In the genomic region with DNA sequence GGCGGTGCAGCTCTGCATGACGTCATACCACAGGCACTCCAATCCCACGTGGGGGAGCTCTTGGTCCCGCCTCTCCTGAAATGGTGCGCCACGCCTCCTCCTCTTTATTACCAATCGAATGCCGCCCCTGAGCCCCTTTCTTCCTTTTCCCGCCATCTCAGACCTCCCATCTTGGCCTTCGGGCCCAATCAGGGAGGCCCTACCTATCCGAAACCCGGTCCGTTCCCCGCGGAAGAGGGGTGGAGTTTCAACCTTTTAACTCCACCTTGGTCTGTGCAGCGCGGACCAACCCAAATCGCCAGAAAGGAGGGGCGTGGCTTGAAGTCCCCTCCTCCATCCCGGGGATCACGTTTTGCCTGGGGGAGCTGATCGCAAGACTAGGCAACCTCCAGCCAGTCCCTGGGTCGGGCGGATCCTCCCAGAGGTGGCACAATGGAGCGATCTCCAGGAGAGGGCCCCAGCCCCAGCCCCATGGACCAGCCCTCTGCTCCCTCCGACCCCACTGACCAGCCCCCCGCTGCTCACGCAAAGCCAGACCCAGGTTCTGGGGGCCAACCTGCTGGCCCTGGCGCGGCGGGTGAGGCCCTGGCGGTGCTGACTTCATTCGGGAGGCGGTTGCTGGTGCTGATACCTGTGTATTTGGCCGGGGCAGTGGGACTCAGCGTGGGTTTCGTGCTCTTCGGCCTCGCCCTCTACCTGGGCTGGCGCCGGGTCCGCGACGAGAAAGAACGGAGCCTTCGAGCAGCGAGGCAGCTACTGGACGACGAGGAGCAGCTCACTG, we compare ENCODE assay signal across 8 cellular contexts.
DNase-seq lines count a peak whose midpoint lies in the region; ATAC-seq and TF ChIP-seq lines count a peak whose summit lies in the region.

A gene with protein sequence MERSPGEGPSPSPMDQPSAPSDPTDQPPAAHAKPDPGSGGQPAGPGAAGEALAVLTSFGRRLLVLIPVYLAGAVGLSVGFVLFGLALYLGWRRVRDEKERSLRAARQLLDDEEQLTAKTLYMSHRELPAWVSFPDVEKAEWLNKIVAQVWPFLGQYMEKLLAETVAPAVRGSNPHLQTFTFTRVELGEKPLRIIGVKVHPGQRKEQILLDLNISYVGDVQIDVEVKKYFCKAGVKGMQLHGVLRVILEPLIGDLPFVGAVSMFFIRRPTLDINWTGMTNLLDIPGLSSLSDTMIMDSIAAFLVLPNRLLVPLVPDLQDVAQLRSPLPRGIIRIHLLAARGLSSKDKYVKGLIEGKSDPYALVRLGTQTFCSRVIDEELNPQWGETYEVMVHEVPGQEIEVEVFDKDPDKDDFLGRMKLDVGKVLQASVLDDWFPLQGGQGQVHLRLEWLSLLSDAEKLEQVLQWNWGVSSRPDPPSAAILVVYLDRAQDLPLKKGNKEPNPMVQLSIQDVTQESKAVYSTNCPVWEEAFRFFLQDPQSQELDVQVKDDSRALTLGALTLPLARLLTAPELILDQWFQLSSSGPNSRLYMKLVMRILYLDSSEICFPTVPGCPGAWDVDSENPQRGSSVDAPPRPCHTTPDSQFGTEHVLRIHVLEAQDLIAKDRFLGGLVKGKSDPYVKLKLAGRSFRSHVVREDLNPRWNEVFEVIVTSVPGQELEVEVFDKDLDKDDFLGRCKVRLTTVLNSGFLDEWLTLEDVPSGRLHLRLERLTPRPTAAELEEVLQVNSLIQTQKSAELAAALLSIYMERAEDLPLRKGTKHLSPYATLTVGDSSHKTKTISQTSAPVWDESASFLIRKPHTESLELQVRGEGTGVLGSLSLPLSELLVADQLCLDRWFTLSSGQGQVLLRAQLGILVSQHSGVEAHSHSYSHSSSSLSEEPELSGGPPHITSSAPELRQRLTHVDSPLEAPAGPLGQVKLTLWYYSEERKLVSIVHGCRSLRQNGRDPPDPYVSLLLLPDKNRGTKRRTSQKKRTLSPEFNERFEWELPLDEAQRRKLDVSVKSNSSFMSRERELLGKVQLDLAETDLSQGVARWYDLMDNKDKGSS (plus strand): TSS at position 380 of the 781 bp plus-strand sequence. CDS start 53 bp downstream, at position 433.

- peaks cover 65% of the 10 kb centered on the region for H3K4me1 Mint-ChIP-seq in central memory CD8-positive, alpha-beta T cell

- ATAC-seq in GM19025 (IDR thresholded peaks at IDR 0.05; ENCODE audit: low read depth, unreplicated experiment): peak; percentile 91
- peak; percentile 87 for ATAC-seq in HG03342 (IDR thresholded peaks at IDR 0.05; ENCODE audit: unreplicated experiment)
- ATAC-seq in central memory CD8-positive, alpha-beta T cell (replicated peaks; ENCODE audit: extremely low read depth, poor library complexity, severe bottlenecking): peak; percentile 95

- H3K27ac Mint-ChIP-seq in central memory CD8-positive, alpha-beta T cell (ENCODE audit: low read depth): peak within 1 kb of the TSS; percentile 97

- DNase-seq in AG09309 (ENCODE audit: low read depth): peak; percentile 99
- peak; percentile 99 for DNase-seq in NCI-H446 (lab: John Stamatoyannopoulos, UW)
- DNase-seq in activated CD4-positive, CD25-positive, alpha-beta regulatory T cell treated with anti-CD3 and anti-CD28 coated beads, Interleukin-2, amount 50 U/mL, for 16 hours (ENCODE audit: low read depth, low spot score): peak; percentile 97
- DNase-seq in central memory CD8-positive, alpha-beta T cell (ENCODE audit: low spot score in 2 of 2): peak; percentile 85 to 98
- peak; percentile 100 for DNase-seq in iris pigment epithelial cell (ENCODE audit: low read depth)
- peak; percentile 93 to 97 for DNase-seq in stimulated activated CD4-positive, alpha-beta T cell treated with anti-CD3 and anti-CD28 coated beads, Interleukin-12 subunit alpha, Interleukin-12 subunit beta, amount 100 ng/mL, for 24 hours (ENCODE audit: low read depth in 2 of 2)

- peak within 1 kb of the TSS; percentile 97 for H3K4me3 Mint-ChIP-seq in central memory CD8-positive, alpha-beta T cell

- peaks cover 41% of the 10 kb centered on the region for H3K36me3 Mint-ChIP-seq in central memory CD8-positive, alpha-beta T cell (ENCODE audit: insufficient read depth)

- no peak for TF ChIP-seq CTCF in AG09309 (IDR thresholded peaks at IDR 0.05; ENCODE audit: control insufficient read depth, insufficient read depth, low read depth, low read length, missing control alignments)

- H3K9me3 Mint-ChIP-seq in central memory CD8-positive, alpha-beta T cell: no peaks in the 10 kb centered on the region

- H3K4me3 ChIP-seq in AG09309 (ENCODE audit: control insufficient read depth, low read depth, low read length): peak within 1 kb of the TSS; percentile 95

- H3K27me3 Mint-ChIP-seq in central memory CD8-positive, alpha-beta T cell: no peaks in the 10 kb centered on the region

Comparison
In these comparisons a context has a peak if more than half of its experiments do, and no peak if none do; other contexts are left out.
1. Peak in every context shown above with its lines: DNase-seq, ATAC-seq and H3K4me3 ChIP-seq.